ENCODE assay signal across 29 cellular contexts in genomic region chr2:30193104-30193681, GRCh38. TPM values are rescaled to one million over a fixed set of nuclear protein-coding genes. Genes with fewer than 3 reads are reported as not detected.
DNase-seq lines count a peak whose midpoint lies in the region; ATAC-seq and TF ChIP-seq lines count a peak whose summit lies in the region.
"Had no signal": no experiment of that assay in that cellular context is flagged by ENCODE, and none has a peak within 500 bp of the region (broad histone marks: within the 10 kb centered on the region; RNA-seq: fewer than 3 reads in every experiment).

No MANE protein-coding gene starts in this region.

- DNase-seq in GM23248: peak; percentile 61
- DNase-seq in foreskin keratinocyte: no peak
- peak; percentile 13 for DNase-seq in stomach
- no peak for DNase-seq in activated naive CD4-positive, alpha-beta T cell treated with Interleukin-2 at 50 U/mL for 16 hours
- DNase-seq: activated CD8-positive, alpha-beta T cell treated with anti-CD3 and anti-CD28 coated beads for 36 hours; activated T-cell treated with anti-CD3 and anti-CD28 coated beads for 4 hours; AML-193; aorta; CD4-positive, alpha-beta T cell; EL; endodermal cell; gastrocnemius medialis; GOT3; hypothalamus; immature natural killer cell; left colon; MM.1S; naive B cell; NCI-H2029; NCI-H526 treated with DMSO at 0.1 percent for 48 hours; retina; SJCRH30; spleen; T-cell had no signal

- H4K20me1 ChIP-seq in GM23248 (ENCODE audit: insufficient read depth): no peaks in the 10 kb centered on the region
- H4K20me1 ChIP-seq in OCI-LY3 (ENCODE audit: insufficient read depth, low read length): no peaks in the 10 kb centered on the region

- 73 to 78% methylated on average over 13 of the region's 13 CpGs for WGBS in GM23248 (ENCODE audit: low coverage in 1 of 2, low lambda C conversion rate in 2 of 2, missing lambda C conversion rate in 2 of 2), 2 experiments
- WGBS in stomach, 5 donors: 82 to 88% (median 86%) methylated on average over 13 of the region's 13 CpGs

- no peak for TF ChIP-seq EP300 in stomach (IDR thresholded peaks at IDR 0.05)

- H3K4me3 ChIP-seq in GM23248 (no peak overlapping the region), OCI-LY3 (ENCODE audit: low read length) (no peak overlapping the region), stomach (no peak overlapping the region)
- H3K4me3 ChIP-seq: esophagus muscularis mucosa, gastrocnemius medialis, SJCRH30, spleen had no signal

- no peak for TF ChIP-seq CTCF in OCI-LY3 (IDR thresholded peaks at IDR 0.05; ENCODE audit: low read depth, low read length)
- no peak for TF ChIP-seq CTCF in foreskin keratinocyte (conservative IDR thresholded peaks at IDR 0.05)
- TF ChIP-seq CTCF in stomach (IDR thresholded peaks at IDR 0.05): no peak

- no peaks in the 10 kb centered on the region for H3K9me2 ChIP-seq in GM23248 (ENCODE audit: insufficient read depth)

- intact Hi-C loops in stomach (cut with DNase I; ENCODE audit: low total_unique reads): no loop called here

- peak; percentile 28 for ATAC-seq in foreskin keratinocyte
- no peak for ATAC-seq in GM21723 (IDR thresholded peaks at IDR 0.05; ENCODE audit: unreplicated experiment)
- no peak for ATAC-seq in GM18505 (IDR thresholded peaks at IDR 0.05; ENCODE audit: unreplicated experiment)
- ATAC-seq: activated CD4-positive, CD25-positive, alpha-beta regulatory T cell treated with anti-CD3 and anti-CD28 coated beads, Interleukin-2, amount 50 U/mL, for 24 hours; activated CD8-positive, alpha-beta T cell treated with anti-CD3 and anti-CD28 coated beads for 36 hours; gastrocnemius medialis; left colon; T-cell had no signal

- no peaks in the 10 kb centered on the region for H3K79me2 ChIP-seq in GM23248 (ENCODE audit: insufficient read depth)
- no peaks in the 10 kb centered on the region for H3K79me2 ChIP-seq in OCI-LY3 (ENCODE audit: low read length)

- H3K36me3 ChIP-seq in GM23248 (ENCODE audit: low read depth) (no peaks in the 10 kb centered on the region), OCI-LY3 (replicated peaks; ENCODE audit: low read depth, low read length) (no peaks in the 10 kb centered on the region), stomach (no peaks in the 10 kb centered on the region)
- H3K36me3 ChIP-seq: esophagus muscularis mucosa, gastrocnemius medialis, SJCRH30, spleen had no signal

- TF ChIP-seq POLR2A in stomach (IDR thresholded peaks at IDR 0.05): no peak
- TF ChIP-seq POLR2A in GM18505 (IDR thresholded peaks at IDR 0.05; ENCODE audit: borderline replicate concordance, extremely low read depth, insufficient read depth, insufficient read length): no peak

- in situ Hi-C loops in GM23248 (cut with MboI): no loop called here

- H3K9me3 ChIP-seq in GM23248 (ENCODE audit: low read depth) (no peaks in the 10 kb centered on the region), OCI-LY3 (ENCODE audit: insufficient read depth, low read length) (no peaks in the 10 kb centered on the region), stomach (no peaks in the 10 kb centered on the region)
- H3K9me3 ChIP-seq: esophagus muscularis mucosa, gastrocnemius medialis had no signal

- H3K27me3 ChIP-seq in GM23248 (replicated peaks; ENCODE audit: insufficient read depth) (0 out of 2 replicates have a peak, but pooled peaks cover 6% of the 10 kb centered on the region), OCI-LY3 (ENCODE audit: low read depth, low read length) (peaks cover 10% of the 10 kb centered on the region; the same call in 1 of the 2 replicates), foreskin keratinocyte (peaks cover 3% of the 10 kb centered on the region), stomach (no peaks in the 10 kb centered on the region)
- H3K27me3 ChIP-seq: esophagus muscularis mucosa, gastrocnemius medialis, SJCRH30, spleen had no signal

- H3K4me2 ChIP-seq in GM23248 (ENCODE audit: unreplicated experiment) (no peak overlapping the region), OCI-LY3 (ENCODE audit: low read length) (peak overlapping the region; percentile 17; the same call in 1 of the 2 replicates)

- H3K9ac ChIP-seq in GM23248 (no peak overlapping the region), OCI-LY3 (ENCODE audit: low read length) (no peak overlapping the region)

- H2AFZ ChIP-seq in GM23248: 0 out of 2 replicates have a peak overlapping the region, but pooled peaks have one; percentile 24
- no peak overlapping the region for H2AFZ ChIP-seq in OCI-LY3 (ENCODE audit: low read depth, low read length)

- H3K4me1 ChIP-seq in GM23248 (ENCODE audit: insufficient read depth): no peaks in the 10 kb centered on the region
- H3K4me1 ChIP-seq in OCI-LY3 (ENCODE audit: low read length): peaks cover 19% of the 10 kb centered on the region
- no peaks in the 10 kb centered on the region for H3K4me1 ChIP-seq in foreskin keratinocyte
- H3K4me1 ChIP-seq in stomach: no peaks in the 10 kb centered on the region
- H3K4me1 ChIP-seq: esophagus muscularis mucosa, gastrocnemius medialis, SJCRH30 had no signal

- no peaks in the 10 kb centered on the region for H3F3A ChIP-seq in GM23248 (ENCODE audit: insufficient read depth)

- no peak overlapping the region for H3K27ac ChIP-seq in GM23248
- no peak overlapping the region for H3K27ac ChIP-seq in OCI-LY3 (ENCODE audit: low read length)
- H3K27ac ChIP-seq in foreskin keratinocyte: no peak overlapping the region
- H3K27ac ChIP-seq in stomach: no peak overlapping the region
- H3K27ac ChIP-seq: esophagus muscularis mucosa, gastrocnemius medialis, SJCRH30, spleen had no signal

RNA-seq across cellular contexts. Expression of gene LBH, which starts 38.1 kb away (rescaled TPM):
- 189 and 285 TPM in 2 replicates for total RNA-seq in GM23248 (2014; rRNA removed; shearing (Covaris generic))
- 155 and 162 TPM in 2 replicates for polyA plus RNA-seq in GM23248 (2016; fragmentation: Nextera tagmentation; extraction: Ambion mirVana)
- 0.46 and 1.5 TPM in 2 replicates for total RNA-seq in foreskin keratinocyte
- polyA plus RNA-seq in foreskin keratinocyte: 0.26 and 0.82 TPM in 2 replicates
- 10 to 100 TPM in 4 of 5 donors, 1 to 10 TPM in 1; 7.1 to 39.8 (median 18.5) TPM for total RNA-seq in stomach
- polyA plus RNA-seq in stomach: 10 to 100 TPM in 2 of 3 donors, 1 to 10 TPM in 1; 6.6 to 18.5 (median 15.4) TPM

RNA-seq across cellular contexts. Expression of gene YPEL5, which starts 46.4 kb away (rescaled TPM):
- total RNA-seq in GM23248 (2014; rRNA removed; shearing (Covaris generic)): 93.6 and 101 TPM in 2 replicates
- polyA plus RNA-seq in GM23248 (2016; fragmentation: Nextera tagmentation; extraction: Ambion mirVana) (128 and 129 TPM in 2 replicates), foreskin keratinocyte (27.8 and 35.3 TPM in 2 replicates), stomach (100 to 1,000 TPM in 1 of 3 donors, 10 to 100 TPM in 2; 53.6 to 103 (median 63.4) TPM)
- total RNA-seq in foreskin keratinocyte (33.5 and 44.0 TPM in 2 replicates), stomach (100 to 1,000 TPM in 2 of 5 donors, 10 to 100 TPM in 3; 17.7 to 192 (median 72.4) TPM)

Comparison
In these comparisons a context has a peak if more than half of its experiments do, and no peak if none do; other contexts are left out.
1. DNase-seq: peak in GM23248 (single experiment) and stomach (single experiment); none in foreskin keratinocyte (0 of 2) and activated naive CD4-positive, alpha-beta T cell treated with Interleukin-2 at 50 U/mL for 16 hours (single experiment).